22 cellular contexts compared by ENCODE assay signal in the genomic region with DNA sequence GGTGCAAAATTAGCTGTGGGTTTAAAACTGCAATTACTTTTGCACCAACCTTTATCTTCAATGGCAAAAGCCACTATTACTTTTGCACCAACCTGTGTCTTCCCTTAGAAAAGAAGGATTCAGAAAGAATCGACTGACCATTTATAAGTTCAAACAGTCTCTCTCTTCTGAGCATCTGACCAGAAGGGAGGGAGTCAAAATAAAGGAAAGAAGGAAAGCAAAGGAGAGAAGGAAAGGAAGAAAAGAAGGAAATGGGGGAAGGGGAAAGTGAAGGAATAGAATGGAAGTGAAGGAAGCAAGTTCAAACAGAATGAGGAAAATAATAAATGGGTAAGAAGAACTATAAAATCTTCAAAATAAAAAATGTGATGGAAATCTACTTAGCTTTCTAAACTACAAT.
"Had no signal": no experiment of that assay in that cellular context is flagged by ENCODE, and none has a peak within 500 bp of the region (broad histone marks: within the 10 kb centered on the region; RNA-seq: fewer than 3 reads in every experiment).

No MANE protein-coding gene starts in this region.

- H3K27me3 Mint-ChIP-seq: stimulated activated memory B cell treated with anti-CD40 and anti-IgM and Interleukin-4, amounts not matched to agents 10 μg/mL and 1 μg/mL and 100 μg/mL, for 72 hours had no signal

- ATAC-seq: esophagus mucosa; heart left ventricle; mucosa of descending colon; natural killer cell; psoas muscle; sciatic nerve; stimulated activated memory B cell treated with anti-CD40 and anti-IgM and Interleukin-4, amounts not matched to agents 10 μg/mL and 1 μg/mL and 100 μg/mL, for 72 hours had no signal

- H3K4me3 Mint-ChIP-seq: natural killer cell; stimulated activated memory B cell treated with anti-CD40 and anti-IgM and Interleukin-4, amounts not matched to agents 10 μg/mL and 1 μg/mL and 100 μg/mL, for 72 hours had no signal

- DNase-seq: cortex of kidney; dorsolateral prefrontal cortex; effector CD8-positive, alpha-beta T cell; heart left ventricle; hippocampal formation; kidney glomerular epithelial cell; mucosa of descending colon; natural killer cell; psoas muscle; retina; spleen; stimulated activated CD4-positive, alpha-beta T cell treated with anti-CD3 and anti-CD28 coated beads, Interleukin-15, amount 100 ng/mL, for 24 hours; stimulated activated CD4-positive, alpha-beta T cell treated with anti-CD3 and anti-CD28 coated beads, Interleukin-1b, Interleukin-23, amount 100 ng/mL, for 48 hours; stimulated activated CD4-positive, alpha-beta T cell treated with anti-CD3 and anti-CD28 coated beads, Interleukin-4, amount 100 ng/mL, for 24 hours; stomach; substantia nigra; trophoblast cell had no signal

- H3K27ac Mint-ChIP-seq: stimulated activated memory B cell treated with anti-CD40 and anti-IgM and Interleukin-4, amounts not matched to agents 10 μg/mL and 1 μg/mL and 100 μg/mL, for 72 hours had no signal

- H3K9me3 Mint-ChIP-seq: natural killer cell; stimulated activated memory B cell treated with anti-CD40 and anti-IgM and Interleukin-4, amounts not matched to agents 10 μg/mL and 1 μg/mL and 100 μg/mL, for 72 hours had no signal

- FAIRE-seq: endometrium, islet of Langerhans had no signal
